9 cellular contexts compared by ENCODE assay signal in the genomic region with DNA sequence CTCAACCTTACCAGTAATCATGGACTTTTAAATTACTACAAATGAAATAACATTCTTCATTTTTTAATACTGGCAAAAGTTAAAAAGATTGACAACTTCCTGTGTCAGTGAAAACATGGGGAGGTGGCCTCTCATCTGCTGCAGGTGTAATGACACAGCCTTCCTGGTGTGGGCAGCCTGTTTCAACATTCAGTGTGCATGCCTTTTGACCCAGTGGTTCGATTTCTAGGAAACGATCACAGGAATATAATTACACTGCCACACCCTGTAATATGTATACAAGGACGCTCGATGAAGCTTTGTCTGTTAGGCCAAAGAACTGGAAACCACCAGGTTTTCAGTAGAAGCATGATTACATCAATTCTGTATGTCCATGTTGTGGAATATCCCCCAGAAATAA.
DNase-seq lines count a peak whose midpoint lies in the region; ATAC-seq and TF ChIP-seq lines count a peak whose summit lies in the region.
"Had no signal": no experiment of that assay in that cellular context is flagged by ENCODE, and none has a peak within 500 bp of the region (broad histone marks: within the 10 kb centered on the region; RNA-seq: fewer than 3 reads in every experiment).

No MANE protein-coding gene starts in this region.

- H3K9me3 ChIP-seq in hepatocyte (ENCODE audit: low read depth), result no peaks in the 10 kb centered on the region
- H3K9me3 ChIP-seq: SJSA1 had no signal

- H3K27me3 Mint-ChIP-seq in activated CD4-positive, alpha-beta T cell treated with anti-CD3 and anti-CD28 coated beads, Interleukin-2, amount 10 ng/mL, durations not matched to agents 7 days and 5 days, result no peaks in the 10 kb centered on the region

- H3K9me3 Mint-ChIP-seq in activated CD4-positive, alpha-beta T cell treated with anti-CD3 and anti-CD28 coated beads, Interleukin-2, amount 10 ng/mL, durations not matched to agents 7 days and 5 days, result no peaks in the 10 kb centered on the region

- H3K27me3 ChIP-seq in hepatocyte, result no peaks in the 10 kb centered on the region

- H2AFZ ChIP-seq in hepatocyte, result no peak overlapping the region

- ATAC-seq in stimulated activated naive CD8-positive, alpha-beta T cell treated with anti-CD3 and anti-CD28 coated beads, Interleukin-15, Interleukin-2, amounts not matched to agents 100 U/mL and 50 U/mL, for 24 hours, result peak; percentile 80
- no peak for ATAC-seq in HG02798 (IDR thresholded peaks at IDR 0.05; ENCODE audit: poor library complexity, unreplicated experiment)

- no peaks in the 10 kb centered on the region for H3K79me2 ChIP-seq in hepatocyte

- no peaks in the 10 kb centered on the region for H3K36me3 ChIP-seq in hepatocyte (replicated peaks; ENCODE audit: insufficient read depth, low read depth)
- H3K36me3 ChIP-seq: SJSA1 had no signal

- H3K4me2 ChIP-seq in hepatocyte, result no peak overlapping the region

- DNase-seq in GM13977 (ENCODE audit: low spot score) (peak; percentile 59), NCI-H1105 (lab: John Stamatoyannopoulos, UW) (peak; percentile 15), hepatocyte (ENCODE audit: low spot score) (peak; percentile 66), NCI-H226 (no peak), foreskin fibroblast (no peak)
- peak; percentile 84 for DNase-seq in activated CD4-positive, alpha-beta T cell treated with anti-CD3 and anti-CD28 coated beads, Interleukin-2, amount 10 ng/mL, durations not matched to agents 7 days and 5 days
- DNase-seq in stimulated activated naive CD8-positive, alpha-beta T cell treated with anti-CD3 and anti-CD28 coated beads, Interleukin-15, Interleukin-2, amounts not matched to agents 100 U/mL and 50 U/mL, for 24 hours, result peak; percentile 41

- H3K4me3 ChIP-seq in hepatocyte (no peak overlapping the region), foreskin fibroblast (ENCODE audit: low read depth in 1 of 2, low read length in 2 of 2) (no peak overlapping the region)
- H3K4me3 ChIP-seq: SJSA1 had no signal

- 23% methylated on average over 4 of the region's 4 CpGs for WGBS in hepatocyte (ENCODE audit: low lambda C conversion rate, missing lambda C conversion rate)

- no peaks in the 10 kb centered on the region for H4K20me1 ChIP-seq in hepatocyte (ENCODE audit: insufficient read depth, poor library complexity, severe bottlenecking)

- peaks cover 31% of the 10 kb centered on the region for H3K4me1 Mint-ChIP-seq in activated CD4-positive, alpha-beta T cell treated with anti-CD3 and anti-CD28 coated beads, Interleukin-2, amount 10 ng/mL, durations not matched to agents 7 days and 5 days

- H3K27ac ChIP-seq in hepatocyte, result no peak overlapping the region
- H3K27ac ChIP-seq: SJSA1 had no signal

- peak overlapping the region; percentile 97 for H3K27ac Mint-ChIP-seq in activated CD4-positive, alpha-beta T cell treated with anti-CD3 and anti-CD28 coated beads, Interleukin-2, amount 10 ng/mL, durations not matched to agents 7 days and 5 days

- CTCF ChIA-PET in activated CD4-positive, alpha-beta T cell treated with anti-CD3 and anti-CD28 coated beads, Interleukin-2, amount 10 ng/mL, durations not matched to agents 7 days and 5 days (lab: Charles Lee), result interaction anchor here (0.5 to 1.4 kb wide), 6 partner anchors 9 to 649 kb away, joined by 3 to 7 read pairs (median 3); no protein-coding TSS in a partner anchor

- H3K9me2 ChIP-seq in hepatocyte (replicated peaks; ENCODE audit: insufficient read depth), result no peaks in the 10 kb centered on the region

- H3K4me1 ChIP-seq in hepatocyte (ENCODE audit: insufficient read depth), result no peaks in the 10 kb centered on the region
- H3K4me1 ChIP-seq: SJSA1 had no signal

- H3K4me3 Mint-ChIP-seq in activated CD4-positive, alpha-beta T cell treated with anti-CD3 and anti-CD28 coated beads, Interleukin-2, amount 10 ng/mL, durations not matched to agents 7 days and 5 days, result peak overlapping the region; percentile 58

- POLR2A ChIA-PET in activated CD4-positive, alpha-beta T cell treated with anti-CD3 and anti-CD28 coated beads, Interleukin-2, amount 10 ng/mL, durations not matched to agents 7 days and 5 days (lab: Charles Lee), result interaction anchor here (0.5 kb wide), 1 partner anchor 300 kb away, joined by 6 read pairs; no protein-coding TSS in a partner anchor

- in situ Hi-C loops in GM13977 (cut with MboI; ENCODE audit: low pct_unique_long_range_greater_than_20kb, low sequenced_read_pairs, unreplicated experiment), result no loop called here

- TF ChIP-seq CTCF in GM13977 (IDR thresholded peaks at IDR 0.05; ENCODE audit: extremely low read depth, insufficient read depth, missing control alignments) (peak; percentile 45), hepatocyte (IDR thresholded peaks at IDR 0.05; ENCODE audit: poor library complexity) (peak; percentile 38), foreskin fibroblast (IDR thresholded peaks at IDR 0.05; ENCODE audit: low read depth, low read length) (no peak)

- H3K36me3 Mint-ChIP-seq in activated CD4-positive, alpha-beta T cell treated with anti-CD3 and anti-CD28 coated beads, Interleukin-2, amount 10 ng/mL, durations not matched to agents 7 days and 5 days (ENCODE audit: low read depth), result peaks cover 7% of the 10 kb centered on the region

Comparison
In these comparisons a context has a peak if more than half of its experiments do, and no peak if none do; other contexts are left out.
1. DNase-seq: peak in GM13977 (single experiment), NCI-H1105 (single experiment), activated CD4-positive, alpha-beta T cell treated with anti-CD3 and anti-CD28 coated beads, Interleukin-2, amount 10 ng/mL, durations not matched to agents 7 days and 5 days (single experiment), hepatocyte (single experiment) and stimulated activated naive CD8-positive, alpha-beta T cell treated with anti-CD3 and anti-CD28 coated beads, Interleukin-15, Interleukin-2, amounts not matched to agents 100 U/mL and 50 U/mL, for 24 hours (single experiment); none in NCI-H226 (single experiment) and foreskin fibroblast (0 of 2).